17 cellular contexts compared by ENCODE assay signal in genomic region chr5:139100825-139101224, GRCh38.
DNase-seq lines count a peak whose midpoint lies in the region; FAIRE-seq and TF ChIP-seq lines count a peak whose summit lies in the region.
"Had no signal": no experiment of that assay in that cellular context is flagged by ENCODE, and none has a peak within 500 bp of the region (broad histone marks: within the 10 kb centered on the region; RNA-seq: fewer than 3 reads in every experiment).

No MANE protein-coding gene starts in this region.

- H3K27me3 ChIP-seq in bronchial epithelial cell (ENCODE audit: control insufficient read depth, insufficient read depth, low read length) = no peaks in the 10 kb centered on the region
- H3K27me3 ChIP-seq: gastroesophageal sphincter, upper lobe of right lung had no signal

- H3K36me3 Mint-ChIP-seq in activated T-helper 2 cell treated with anti-CD3 and anti-CD28 coated beads, Interferon-gamma antibody, Interleukin-2, Interleukin-4, amounts not matched to agents 10 μg/mL and 5 μg/mL and 100 μg/mL, durations not matched to agents 14 hours and 24 hours and 36 hours (ENCODE audit: low read depth) = peaks cover 3% of the 10 kb centered on the region
- H3K36me3 Mint-ChIP-seq: WTC11 had no signal

- H3K4me3 ChIP-seq in bronchial epithelial cell (ENCODE audit: low read depth, low read length) = no peak overlapping the region
- H3K4me3 ChIP-seq: gastroesophageal sphincter, upper lobe of right lung had no signal

- no peak overlapping the region for H3K4me3 Mint-ChIP-seq in activated T-helper 2 cell treated with anti-CD3 and anti-CD28 coated beads, Interferon-gamma antibody, Interleukin-2, Interleukin-4, amounts not matched to agents 10 μg/mL and 5 μg/mL and 100 μg/mL, durations not matched to agents 14 hours and 24 hours and 36 hours (ENCODE audit: low read depth)
- H3K4me3 Mint-ChIP-seq: activated T-cell treated with anti-CD3 and anti-CD28 coated beads, Interleukin-2, amount 50 U/mL, for 72 hours; central memory CD8-positive, alpha-beta T cell; nephron progenitor cell; WTC11 had no signal

- no peak overlapping the region for H3K27ac Mint-ChIP-seq in activated T-helper 2 cell treated with anti-CD3 and anti-CD28 coated beads, Interferon-gamma antibody, Interleukin-2, Interleukin-4, amounts not matched to agents 10 μg/mL and 5 μg/mL and 100 μg/mL, durations not matched to agents 14 hours and 24 hours and 36 hours
- H3K27ac Mint-ChIP-seq: activated T-cell treated with anti-CD3 and anti-CD28 coated beads, Interleukin-2, amount 50 U/mL, for 72 hours; nephron progenitor cell; WTC11 had no signal

- no peaks in the 10 kb centered on the region for H3K9me3 Mint-ChIP-seq in activated T-helper 2 cell treated with anti-CD3 and anti-CD28 coated beads, Interferon-gamma antibody, Interleukin-2, Interleukin-4, amounts not matched to agents 10 μg/mL and 5 μg/mL and 100 μg/mL, durations not matched to agents 14 hours and 24 hours and 36 hours
- H3K9me3 Mint-ChIP-seq: central memory CD8-positive, alpha-beta T cell; WTC11 had no signal

- FAIRE-seq in bronchial epithelial cell (lab: Jason Lieb, UNC) = no peak
- FAIRE-seq: A204.1 had no signal

- DNase-seq in NCI-H146 (lab: John Stamatoyannopoulos, UW) (peak; percentile 45), NCI-H146 treated with DMSO at 0.1 percent for 48 hours (lab: John Stamatoyannopoulos, UW; ENCODE audit: unreplicated experiment) (no peak), NCI-H2029 treated with DMSO at 0.1 percent for 48 hours (lab: John Stamatoyannopoulos, UW) (peak; percentile 39), bronchial epithelial cell (ENCODE audit: low read depth) (peak; percentile 78), myocyte (ENCODE audit: low read depth) (peak; percentile 52), GF-D8 (lab: John Stamatoyannopoulos, UW) (no peak), posterior cingulate gyrus (no peak)
- DNase-seq in activated T-helper 2 cell treated with anti-CD3 and anti-CD28 coated beads, Interferon-gamma antibody, Interleukin-2, Interleukin-4, amounts not matched to agents 10 μg/mL and 5 μg/mL and 100 μg/mL, durations not matched to agents 14 hours and 24 hours and 36 hours (ENCODE audit: low spot score) = no peak
- DNase-seq: activated T-cell treated with anti-CD3 and anti-CD28 coated beads, Interleukin-2, amount 50 U/mL, for 72 hours; DND-41; NCI-H526; nephron progenitor cell; upper lobe of right lung had no signal

- no peaks in the 10 kb centered on the region for H3K27me3 Mint-ChIP-seq in activated T-helper 2 cell treated with anti-CD3 and anti-CD28 coated beads, Interferon-gamma antibody, Interleukin-2, Interleukin-4, amounts not matched to agents 10 μg/mL and 5 μg/mL and 100 μg/mL, durations not matched to agents 14 hours and 24 hours and 36 hours (ENCODE audit: low read depth)
- H3K27me3 Mint-ChIP-seq: central memory CD8-positive, alpha-beta T cell had no signal

- no peaks in the 10 kb centered on the region for H3K36me3 ChIP-seq in bronchial epithelial cell (ENCODE audit: control insufficient read depth, insufficient read depth, low read length)
- H3K36me3 ChIP-seq: gastroesophageal sphincter, upper lobe of right lung had no signal

- no peak for TF ChIP-seq CTCF in bronchial epithelial cell (IDR thresholded peaks at IDR 0.05; ENCODE audit: insufficient read depth, low read length, severe bottlenecking)

- peaks cover 5% of the 10 kb centered on the region for H3K4me1 Mint-ChIP-seq in activated T-helper 2 cell treated with anti-CD3 and anti-CD28 coated beads, Interferon-gamma antibody, Interleukin-2, Interleukin-4, amounts not matched to agents 10 μg/mL and 5 μg/mL and 100 μg/mL, durations not matched to agents 14 hours and 24 hours and 36 hours (ENCODE audit: low read depth)
- H3K4me1 Mint-ChIP-seq: central memory CD8-positive, alpha-beta T cell had no signal

- intact Hi-C loops in activated T-helper 2 cell treated with anti-CD3 and anti-CD28 coated beads, Interferon-gamma antibody, Interleukin-2, Interleukin-4, amounts not matched to agents 10 μg/mL and 5 μg/mL and 100 μg/mL, durations not matched to agents 14 hours and 24 hours and 36 hours (cut with micrococcal nuclease) = no loop called here
- intact Hi-C loops in posterior cingulate gyrus (cut with DNase I) = no loop called here

Comparison
In these comparisons a context has a peak if more than half of its experiments do, and no peak if none do; other contexts are left out.
1. DNase-seq: peak in NCI-H146 (single experiment), NCI-H2029 treated with DMSO at 0.1 percent for 48 hours (single experiment), bronchial epithelial cell (single experiment) and myocyte (single experiment); none in NCI-H146 treated with DMSO at 0.1 percent for 48 hours (single experiment), GF-D8 (single experiment), activated T-helper 2 cell treated with anti-CD3 and anti-CD28 coated beads, Interferon-gamma antibody, Interleukin-2, Interleukin-4, amounts not matched to agents 10 μg/mL and 5 μg/mL and 100 μg/mL, durations not matched to agents 14 hours and 24 hours and 36 hours (single experiment) and posterior cingulate gyrus (0 of 10).